20 cellular contexts compared by ENCODE assay signal in the genomic region with DNA sequence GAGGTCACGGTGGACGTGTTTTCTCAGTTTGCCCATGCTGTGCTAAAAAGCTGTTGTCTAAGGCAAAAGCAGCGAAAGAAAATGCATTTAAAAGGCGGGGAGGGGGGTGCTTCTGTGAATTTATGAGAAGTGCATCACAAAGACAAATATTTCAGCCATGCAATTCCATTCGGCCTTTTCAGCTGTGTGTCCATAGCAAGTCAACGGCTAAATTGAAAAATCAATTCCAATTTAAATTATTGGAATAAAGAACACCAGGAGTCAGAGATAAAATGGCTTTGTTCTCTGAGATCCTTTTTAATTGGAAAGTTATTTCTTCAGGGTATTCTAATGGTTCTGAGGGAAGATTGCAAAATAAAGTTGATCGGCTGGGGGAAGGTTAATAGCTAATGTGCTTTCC.
DNase-seq lines count a peak whose midpoint lies in the region; TF ChIP-seq lines count a peak whose summit lies in the region.
"Had no signal": no experiment of that assay in that cellular context is flagged by ENCODE, and none has a peak within 500 bp of the region (broad histone marks: within the 10 kb centered on the region; RNA-seq: fewer than 3 reads in every experiment).

No MANE protein-coding gene starts in this region.

- DNase-seq in NCI-H1417 (lab: John Stamatoyannopoulos, UW) (peak in 2 of 3 experiments; percentile 14 to 57), NCI-H1417 treated with DMSO at 0.1 percent for 48 hours (lab: John Stamatoyannopoulos, UW) (no peak), H7 (peak; percentile 2), NCI-H2227 treated with DMSO at 0.1 percent for 48 hours (lab: John Stamatoyannopoulos, UW) (peak; percentile 66), neural crest cell (ENCODE audit: low read depth, low spot score) (no peak), left ventricle myocardium inferior (no peak), tibial artery (no peak)
- DNase-seq in central memory CD4-positive, alpha-beta T cell = no peak
- DNase-seq: CD4-positive, alpha-beta memory T cell; GOT3; MM.1S; NCI-H1048; NCI-H1436 treated with DMSO at 0.1 percent for 48 hours; NCI-H2029 treated with DMSO at 0.1 percent for 48 hours; Peyer's patch had no signal

- H3K27me3 ChIP-seq in H7 (ENCODE audit: control insufficient read depth, insufficient read depth, low read length) (no peaks in the 10 kb centered on the region), left ventricle myocardium inferior (ENCODE audit: low read depth) (no peaks in the 10 kb centered on the region), tibial artery (no peaks in the 10 kb centered on the region)
- H3K27me3 ChIP-seq: BLaER1 treated with 17β-estradiol and CSF1 and Interleukin-3, amounts not matched to agents 10 nM and 100 nM; Peyer's patch had no signal

- H3K27ac ChIP-seq in left ventricle myocardium inferior (replicated peaks) (no peak overlapping the region), tibial artery (no peak overlapping the region)
- H3K27ac ChIP-seq: 22Rv1; BLaER1 treated with 17β-estradiol and CSF1 and Interleukin-3, amounts not matched to agents 10 nM and 100 nM; HL-60; Peyer's patch had no signal

- peaks cover 5% of the 10 kb centered on the region for H3K9me3 Mint-ChIP-seq in neural crest cell

- TF ChIP-seq CTCF in neural crest cell (conservative IDR thresholded peaks at IDR 0.05) (no peak), left ventricle myocardium inferior (IDR thresholded peaks at IDR 0.05; ENCODE audit: borderline replicate concordance) (no peak), tibial artery (IDR thresholded peaks at IDR 0.05) (no peak)

- intact Hi-C loops in left ventricle myocardium inferior (cut with micrococcal nuclease) = loop anchor here (10.0 kb wide), 1 partner anchor 255 kb away; no protein-coding TSS in a partner anchor
- intact Hi-C loops in tibial artery (cut with DNase I; ENCODE audit: low total_unique reads) = no loop called here

- H3K4me1 Mint-ChIP-seq in neural crest cell = peaks cover 18% of the 10 kb centered on the region
- H3K4me1 Mint-ChIP-seq: CD4-positive, alpha-beta memory T cell had no signal

- no peaks in the 10 kb centered on the region for H3K4me1 ChIP-seq in left ventricle myocardium inferior
- H3K4me1 ChIP-seq in tibial artery = no peaks in the 10 kb centered on the region
- H3K4me1 ChIP-seq: BLaER1 treated with 17β-estradiol and CSF1 and Interleukin-3, amounts not matched to agents 10 nM and 100 nM; Caco-2; Peyer's patch had no signal

- H3K4me3 ChIP-seq in H7 (ENCODE audit: insufficient read depth, low read depth, low read length) = no peak overlapping the region
- H3K4me3 ChIP-seq in left ventricle myocardium inferior = no peak overlapping the region
- H3K4me3 ChIP-seq in tibial artery = no peak overlapping the region
- H3K4me3 ChIP-seq: BLaER1 treated with 17β-estradiol and CSF1 and Interleukin-3, amounts not matched to agents 10 nM and 100 nM; K562; Peyer's patch had no signal

- peak overlapping the region; percentile 38 for H3K4me3 Mint-ChIP-seq in neural crest cell
- H3K4me3 Mint-ChIP-seq: CD4-positive, alpha-beta memory T cell had no signal

- H3K36me3 ChIP-seq in H7 (replicated peaks; ENCODE audit: control insufficient read depth, insufficient read depth, low read length) (no peaks in the 10 kb centered on the region), left ventricle myocardium inferior (no peaks in the 10 kb centered on the region), tibial artery (no peaks in the 10 kb centered on the region)
- H3K36me3 ChIP-seq: BLaER1 treated with 17β-estradiol and CSF1 and Interleukin-3, amounts not matched to agents 10 nM and 100 nM; Peyer's patch had no signal

- H3K27ac Mint-ChIP-seq in neural crest cell (ENCODE audit: unreplicated experiment) = peak overlapping the region; percentile 94
- H3K27ac Mint-ChIP-seq: CD4-positive, alpha-beta memory T cell had no signal

- H3K9me3 ChIP-seq in left ventricle myocardium inferior (replicated peaks) = no peaks in the 10 kb centered on the region
- no peaks in the 10 kb centered on the region for H3K9me3 ChIP-seq in tibial artery
- H3K9me3 ChIP-seq: BLaER1 treated with 17β-estradiol and CSF1 and Interleukin-3, amounts not matched to agents 10 nM and 100 nM; Caco-2; Peyer's patch had no signal

- H3K27me3 Mint-ChIP-seq in neural crest cell (ENCODE audit: low read depth) = no peaks in the 10 kb centered on the region
- H3K27me3 Mint-ChIP-seq: CD4-positive, alpha-beta memory T cell had no signal

- no peaks in the 10 kb centered on the region for H3K36me3 Mint-ChIP-seq in neural crest cell (ENCODE audit: low read depth)
- H3K36me3 Mint-ChIP-seq: CD4-positive, alpha-beta memory T cell had no signal

Comparison
In these comparisons a context has a peak if more than half of its experiments do, and no peak if none do; other contexts are left out.
1. DNase-seq: peak in NCI-H1417 (2 of 3), H7 (single experiment) and NCI-H2227 treated with DMSO at 0.1 percent for 48 hours (single experiment); none in NCI-H1417 treated with DMSO at 0.1 percent for 48 hours (single experiment), neural crest cell (single experiment), left ventricle myocardium inferior (single experiment), central memory CD4-positive, alpha-beta T cell (single experiment) and tibial artery (0 of 2).